28 cellular contexts compared by ENCODE assay signal in the genomic region with DNA sequence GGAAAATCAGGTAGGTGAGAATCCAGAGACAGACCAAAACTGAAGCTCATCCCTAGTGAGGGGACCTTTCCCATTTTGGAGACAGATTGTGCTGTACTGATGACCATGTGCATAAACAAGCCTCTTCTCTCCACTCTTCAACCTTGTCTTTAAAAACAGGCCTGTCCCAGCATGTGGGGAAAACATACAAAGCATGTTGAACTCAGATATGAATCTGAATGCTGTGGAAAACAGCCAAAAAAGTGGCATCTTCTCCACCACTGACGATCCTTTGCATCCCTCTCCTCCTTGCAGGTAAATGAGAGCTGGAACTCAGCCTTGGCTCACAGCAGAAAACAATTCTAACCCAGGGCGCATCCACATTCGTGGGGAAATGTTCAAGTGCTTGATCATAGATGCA.
"Had no signal": no experiment of that assay in that cellular context is flagged by ENCODE, and none has a peak within 500 bp of the region (broad histone marks: within the 10 kb centered on the region; RNA-seq: fewer than 3 reads in every experiment).

No MANE protein-coding gene starts in this region.

- H3K27ac ChIP-seq: brain microvascular endothelial cell, esophagus muscularis mucosa had no signal

- H3K27me3 ChIP-seq: brain microvascular endothelial cell, esophagus muscularis mucosa had no signal

- DNase-seq: activated CD4-positive, alpha-beta T cell treated with anti-CD3 and anti-CD28 coated beads for 1 hour; activated CD4-positive, alpha-beta T cell treated with anti-CD3 and anti-CD28 coated beads for 48 hours; activated CD4-positive, alpha-beta T cell treated with anti-CD3 and anti-CD28 coated beads, Interleukin-2, amount 50 U/mL, for 1 hour; activated CD4-positive, alpha-beta T cell treated with anti-CD3 and anti-CD28 coated beads, Interleukin-2, amount 50 U/mL, for 48 hours; activated CD8-positive, alpha-beta memory T cell treated with anti-CD3 and anti-CD28 coated beads for 24 hours; activated CD8-positive, alpha-beta T cell treated with anti-CD3 and anti-CD28 coated beads for 36 hours; activated effector memory CD4-positive, alpha-beta T cell treated with Interleukin-2 at 50 U/mL for 16 hours; activated gamma-delta T cell treated with Interleukin-2 at 50 U/mL for 16 hours; activated naive CD4-positive, alpha-beta T cell treated with anti-CD3 and anti-CD28 coated beads, Interleukin-2, amount 50 U/mL, for 16 hours; activated naive CD4-positive, alpha-beta T cell treated with Interleukin-2 at 50 U/mL for 16 hours; activated T-cell treated with anti-CD3 and anti-CD28 coated beads, Interleukin-2, amount 50 U/mL, for 4 hours; amniotic stem cell; anterior cingulate cortex; brain microvascular endothelial cell; caudate nucleus; cortex of kidney; dermis blood vessel endothelial cell; effector CD8-positive, alpha-beta T cell; erythroblast; head of caudate nucleus; T-helper 2 cell had no signal

- H3K36me3 ChIP-seq: brain microvascular endothelial cell, esophagus muscularis mucosa had no signal

- H3K4me1 ChIP-seq: esophagus muscularis mucosa had no signal

- H3K9me3 ChIP-seq: esophagus muscularis mucosa had no signal

- FAIRE-seq: astrocyte, colon, endometrium, endothelial cell of umbilical vein, frontal cortex had no signal

- ATAC-seq: activated CD8-positive, alpha-beta T cell treated with anti-CD3 and anti-CD28 coated beads for 36 hours; activated T-cell treated with anti-CD3 and anti-CD28 coated beads, Interleukin-2, amount 50 U/mL, for 4 hours; activated T-helper 17 cell treated with anti-CD3 and anti-CD28 coated beads, Interleukin-2, amount 50 U/mL, for 72 hours had no signal

- H3K4me3 ChIP-seq: esophagus muscularis mucosa had no signal
